Comparison of ENCODE assay signal across 10 cellular contexts in genomic region chr14:102779574-102780315, GRCh38. TPM values are rescaled to one million over a fixed set of nuclear protein-coding genes. Genes with fewer than 3 reads are reported as not detected.
A peak's percentile ranks its signal among the peaks of the same experiment; 100 is the strongest.
DNase-seq lines count a peak whose midpoint lies in the region; ATAC-seq and TF ChIP-seq lines count a peak whose summit lies in the region.
"Had no signal": no experiment of that assay in that cellular context is flagged by ENCODE, and none has a peak within 500 bp of the region (broad histone marks: within the 10 kb centered on the region; RNA-seq: fewer than 3 reads in every experiment).

No MANE protein-coding gene starts in this region.

- H3K27ac ChIP-seq in PC-9 (no peak overlapping the region), duodenal mucosa (ENCODE audit: low read depth, low read length) (no peak overlapping the region)

- POLR2A ChIA-PET in PC-9 (lab: Charles Lee; ENCODE audit: unreplicated experiment): interaction anchor here (0.6 to 0.7 kb wide), 3 partner anchors 15 to 346 kb away, joined by 3 to 9 read pairs (median 8); no protein-coding TSS in a partner anchor

- H2AFZ ChIP-seq in PC-9: no peak overlapping the region

- H3K9me2 ChIP-seq in PC-9 (ENCODE audit: insufficient read depth): no peaks in the 10 kb centered on the region

- H3K36me3 ChIP-seq in PC-9 (ENCODE audit: low read depth): no peaks in the 10 kb centered on the region
- H3K36me3 ChIP-seq in duodenal mucosa (ENCODE audit: control insufficient read depth in 1 of 2, insufficient read depth in 2 of 2, low read length in 2 of 2): no peaks in the 10 kb centered on the region

- H3K79me2 ChIP-seq in PC-9 (ENCODE audit: low read depth): peaks cover 65% of the 10 kb centered on the region

- peaks cover 28% of the 10 kb centered on the region for H4K20me1 ChIP-seq in PC-9 (ENCODE audit: insufficient read depth)

- no peaks in the 10 kb centered on the region for H3K9me3 ChIP-seq in PC-9 (ENCODE audit: insufficient read depth, low read depth)
- H3K9me3 ChIP-seq in duodenal mucosa (ENCODE audit: control insufficient read depth in 1 of 2, low read length in 2 of 2): no peaks in the 10 kb centered on the region

- no peaks in the 10 kb centered on the region for H3K27me3 ChIP-seq in PC-9 (ENCODE audit: insufficient read depth, low read depth)
- H3K27me3 ChIP-seq in duodenal mucosa (ENCODE audit: control insufficient read depth in 1 of 2, insufficient read depth in 2 of 2, low read length in 2 of 2): no peaks in the 10 kb centered on the region

- TF ChIP-seq CTCF in PC-9 (conservative IDR thresholded peaks at IDR 0.05): no peak

- peak overlapping the region; percentile 79; the same call in 1 of the 2 replicates for H3K4me3 ChIP-seq in PC-9
- peak overlapping the region; percentile 38 to 67 for H3K4me3 ChIP-seq in duodenal mucosa (ENCODE audit: low read depth in 1 of 2, low read length in 2 of 2)

- intact Hi-C loops in PC-9 (cut with micrococcal nuclease; ENCODE audit: unreplicated experiment): loop anchor here (10.0 kb wide), 1 partner anchor 295 kb away; no protein-coding TSS in a partner anchor

- CTCF ChIA-PET in PC-9 (lab: Charles Lee): no interaction called here

- BruUV-seq in PC-9 (replicated peaks; lab: Mats Ljungman, UMichigan): no TSS peak

- peaks cover 23% of the 10 kb centered on the region for H3F3A ChIP-seq in PC-9 (ENCODE audit: insufficient read depth, low read depth)

- peaks cover 18 to 32% of the 10 kb centered on the region in 2 donors for H3K36me3 Mint-ChIP-seq in activated T-cell treated with anti-CD3 and anti-CD28 coated beads, Interleukin-2, amount 50 U/mL, for 72 hours (ENCODE audit: insufficient read depth in 2 of 2)

- H3K27me3 Mint-ChIP-seq in activated T-cell treated with anti-CD3 and anti-CD28 coated beads, Interleukin-2, amount 50 U/mL, for 72 hours (ENCODE audit: low read depth): no peaks in the 10 kb centered on the region
- no peaks in the 10 kb centered on the region for H3K27me3 Mint-ChIP-seq in stimulated activated naive CD8-positive, alpha-beta T cell treated with anti-CD3 and anti-CD28 coated beads, Interleukin-15, amount 100 ng/mL, for 72 hours

- H3K9ac ChIP-seq in duodenal mucosa (ENCODE audit: low read depth in 1 of 2, low read length in 2 of 2): no peak overlapping the region

- H3K4me1 ChIP-seq in PC-9 (replicated peaks; ENCODE audit: insufficient read depth) (peaks cover 21% of the 10 kb centered on the region), duodenal mucosa (ENCODE audit: control insufficient read depth in 1 of 2, insufficient read depth in 2 of 2, low read length in 2 of 2) (peaks cover 34 to 42% of the 10 kb centered on the region in 2 donors)

- H3K4me3 Mint-ChIP-seq in activated T-cell treated with anti-CD3 and anti-CD28 coated beads, Interleukin-2, amount 50 U/mL, for 72 hours: peak overlapping the region; percentile 87 to 94
- peak overlapping the region; percentile 76 to 89 for H3K4me3 Mint-ChIP-seq in stimulated activated naive CD8-positive, alpha-beta T cell treated with anti-CD3 and anti-CD28 coated beads, Interleukin-15, amount 100 ng/mL, for 72 hours

- peak overlapping the region; percentile 82 for H3K4me2 ChIP-seq in PC-9

- no peak for ATAC-seq in activated T-cell treated with anti-CD3 and anti-CD28 coated beads, Interleukin-2, amount 50 U/mL, for 72 hours (replicated peaks in 1 of 2)
- no peak for ATAC-seq in stimulated activated naive CD8-positive, alpha-beta T cell treated with anti-CD3 and anti-CD28 coated beads, Interleukin-15, amount 100 ng/mL, for 72 hours
- ATAC-seq in HG02973 (IDR thresholded peaks at IDR 0.05; ENCODE audit: unreplicated experiment): no peak

- DNase-seq in activated T-cell treated with anti-CD3 and anti-CD28 coated beads, Interleukin-2, amount 50 U/mL, for 72 hours: no peak
- no peak for DNase-seq in activated T-cell treated with anti-CD3 and anti-CD28 coated beads, Interleukin-2, amount 50 U/mL, for 1 hour
- DNase-seq in PC-9 (no peak), DMS79 treated with DMSO at 0.1 percent for 48 hours (lab: John Stamatoyannopoulos, UW) (no peak), SW 1271 (lab: John Stamatoyannopoulos, UW) (no peak)
- no peak for DNase-seq in stimulated activated naive CD8-positive, alpha-beta T cell treated with anti-CD3 and anti-CD28 coated beads, Interleukin-15, amount 100 ng/mL, for 72 hours
- DNase-seq: foreskin fibroblast, NCI-H774 had no signal

- H3K4me1 Mint-ChIP-seq in activated T-cell treated with anti-CD3 and anti-CD28 coated beads, Interleukin-2, amount 50 U/mL, for 72 hours (ENCODE audit: low read depth): peaks cover 80% of the 10 kb centered on the region
- peaks cover 74% of the 10 kb centered on the region for H3K4me1 Mint-ChIP-seq in stimulated activated naive CD8-positive, alpha-beta T cell treated with anti-CD3 and anti-CD28 coated beads, Interleukin-15, amount 100 ng/mL, for 72 hours

- peak overlapping the region; percentile 96 for H3K27ac Mint-ChIP-seq in activated T-cell treated with anti-CD3 and anti-CD28 coated beads, Interleukin-2, amount 50 U/mL, for 72 hours
- peak overlapping the region; percentile 81 to 96 for H3K27ac Mint-ChIP-seq in stimulated activated naive CD8-positive, alpha-beta T cell treated with anti-CD3 and anti-CD28 coated beads, Interleukin-15, amount 100 ng/mL, for 72 hours

- H3K9me3 Mint-ChIP-seq in activated T-cell treated with anti-CD3 and anti-CD28 coated beads, Interleukin-2, amount 50 U/mL, for 72 hours: no peaks in the 10 kb centered on the region
- H3K9me3 Mint-ChIP-seq in stimulated activated naive CD8-positive, alpha-beta T cell treated with anti-CD3 and anti-CD28 coated beads, Interleukin-15, amount 100 ng/mL, for 72 hours: no peaks in the 10 kb centered on the region

RNA-seq across cellular contexts. Expression of gene TRAF3, which starts 2.5 kb away (rescaled TPM):
- total RNA-seq in activated T-cell treated with anti-CD3 and anti-CD28 coated beads, Interleukin-2, amount 50 U/mL, for 72 hours: 100 to 1,000 TPM; 123 to 137 TPM
- 38.6 and 41.3 TPM in 2 replicates for total RNA-seq in PC-9 (2021)
